18 cellular contexts compared by ENCODE assay signal in the genomic region with DNA sequence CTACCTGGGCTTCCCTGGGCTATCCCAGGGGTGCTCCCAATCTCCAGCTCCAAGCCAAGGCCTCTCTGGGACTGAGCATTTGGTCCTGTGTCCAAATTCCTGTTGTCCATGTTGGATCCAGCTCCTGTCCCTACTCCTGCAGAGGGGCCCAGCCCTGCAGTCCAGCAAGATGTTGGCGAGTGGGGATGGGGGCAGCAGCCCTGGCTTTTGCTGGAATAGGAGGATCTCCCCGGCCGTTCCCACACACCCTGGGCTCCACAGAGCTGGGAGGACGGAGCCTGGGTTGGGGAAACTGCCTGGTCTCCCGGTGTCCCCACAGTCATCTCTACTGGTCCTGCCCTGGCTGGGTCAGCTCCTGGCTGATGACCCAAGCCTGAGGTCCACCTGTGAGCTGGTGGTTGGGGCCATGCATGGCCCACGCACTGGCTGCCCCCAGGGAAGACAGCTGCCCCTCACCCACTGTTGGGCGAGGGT.
A peak's percentile ranks its signal among the peaks of the same experiment; 100 is the strongest.
DNase-seq lines count a peak whose midpoint lies in the region; TF ChIP-seq lines count a peak whose summit lies in the region.
"Had no signal": no experiment of that assay in that cellular context is flagged by ENCODE, and none has a peak within 500 bp of the region (broad histone marks: within the 10 kb centered on the region; RNA-seq: fewer than 3 reads in every experiment).

No MANE protein-coding gene starts in this region.

- no peaks in the 10 kb centered on the region for H3F3A ChIP-seq in GM23248 (ENCODE audit: insufficient read depth)

- no peak overlapping the region for H3K9ac ChIP-seq in GM23248
- H3K9ac ChIP-seq: BLaER1 treated with 17β-estradiol and CSF1 and Interleukin-3, amounts not matched to agents 10 nM and 100 nM had no signal

- no peaks in the 10 kb centered on the region for H3K36me3 Mint-ChIP-seq in CD14-positive monocyte

- no peaks in the 10 kb centered on the region for H3K4me1 Mint-ChIP-seq in CD14-positive monocyte

- H4K20me1 ChIP-seq in GM23248 (ENCODE audit: insufficient read depth) = no peaks in the 10 kb centered on the region

- TF ChIP-seq CTCF in CD14-positive monocyte (IDR thresholded peaks at IDR 0.05) (no peak), sigmoid colon (IDR thresholded peaks at IDR 0.05) (no peak), tibial nerve (IDR thresholded peaks at IDR 0.05) (no peak)

- peak; percentile 5 for DNase-seq in activated CD8-positive, alpha-beta memory T cell treated with anti-CD3 and anti-CD28 coated beads, Interleukin-2, amount 50 U/mL, for 4 hours
- DNase-seq in activated CD8-positive, alpha-beta memory T cell treated with anti-CD3 and anti-CD28 coated beads for 24 hours = no peak
- DNase-seq in CD14-positive monocyte (ENCODE audit: low spot score) (peak; percentile 37), islet precursor cell (peak; percentile 49), sigmoid colon (peak; percentile 52), GM23248 (no peak), tibial nerve (ENCODE audit: low spot score in 2 of 2) (no peak), NCI-H1105 (lab: John Stamatoyannopoulos, UW) (no peak)
- DNase-seq: 8988T, DMS 273 treated with DMSO at 0.1 percent for 48 hours, EL, Karpas-422, MM.1S, NCI-H1930, NCI-H2171 treated with DMSO at 0.1 percent for 48 hours, NCI-H774, SIG-M5 had no signal

- H3K4me3 ChIP-seq in sigmoid colon = no peak overlapping the region
- H3K4me3 ChIP-seq in GM23248 = no peak overlapping the region
- H3K4me3 ChIP-seq in tibial nerve = no peak overlapping the region
- H3K4me3 ChIP-seq: BLaER1 treated with 17β-estradiol and CSF1 and Interleukin-3, amounts not matched to agents 10 nM and 100 nM had no signal

- H3K9me3 Mint-ChIP-seq in CD14-positive monocyte = peaks cover 0 to 3% (median 0%) of the 10 kb centered on the region in 7 donors

- H3K9me3 ChIP-seq in sigmoid colon (no peaks in the 10 kb centered on the region), GM23248 (ENCODE audit: low read depth) (no peaks in the 10 kb centered on the region), tibial nerve (peaks cover 0 to 17% (median 0%) of the 10 kb centered on the region in 4 donors)

- H3K9me2 ChIP-seq in GM23248 (ENCODE audit: insufficient read depth) = no peaks in the 10 kb centered on the region

- H3K27ac Mint-ChIP-seq in CD14-positive monocyte = no peak overlapping the region

- H3K27me3 Mint-ChIP-seq in CD14-positive monocyte (ENCODE audit: low read depth in 3 of 3) = peaks cover 0 to 3% (median 2%) of the 10 kb centered on the region in 3 donors

- TF ChIP-seq EP300 in sigmoid colon (IDR thresholded peaks at IDR 0.05) (no peak), tibial nerve (IDR thresholded peaks at IDR 0.05) (no peak)

- no peak overlapping the region for H3K4me2 ChIP-seq in GM23248 (ENCODE audit: unreplicated experiment)

- TF ChIP-seq POLR2A in sigmoid colon (IDR thresholded peaks at IDR 0.05) (no peak), tibial nerve (IDR thresholded peaks at IDR 0.05) (no peak)

- no peak overlapping the region for H2AFZ ChIP-seq in GM23248

- no peaks in the 10 kb centered on the region for H3K79me2 ChIP-seq in GM23248 (ENCODE audit: insufficient read depth)

- H3K27ac ChIP-seq in sigmoid colon (no peak overlapping the region), GM23248 (no peak overlapping the region), tibial nerve (no peak overlapping the region)
- H3K27ac ChIP-seq: BLaER1 treated with 17β-estradiol and CSF1 and Interleukin-3, amounts not matched to agents 10 nM and 100 nM had no signal

- WGBS in sigmoid colon, 2 donors = 86 to 93% methylated on average over 7 of the region's 7 CpGs
- 22 to 26% methylated on average over 7 of the region's 7 CpGs for WGBS in GM23248 (ENCODE audit: low coverage in 1 of 2, low lambda C conversion rate in 2 of 2, missing lambda C conversion rate in 2 of 2), 2 experiments
- 73 to 91% methylated on average over 2 to 6 of the region's 7 CpGs for WGBS in tibial nerve, 2 donors

- no peak overlapping the region for H3K4me3 Mint-ChIP-seq in CD14-positive monocyte

- H3K27me3 ChIP-seq in sigmoid colon = no peaks in the 10 kb centered on the region
- H3K27me3 ChIP-seq in GM23248 (replicated peaks; ENCODE audit: insufficient read depth) = no peaks in the 10 kb centered on the region
- H3K27me3 ChIP-seq in tibial nerve = peaks cover 0 to 10% of the 10 kb centered on the region in 2 donors
- H3K27me3 ChIP-seq: BLaER1 treated with 17β-estradiol and CSF1 and Interleukin-3, amounts not matched to agents 10 nM and 100 nM had no signal

- H3K36me3 ChIP-seq in sigmoid colon (no peaks in the 10 kb centered on the region), GM23248 (ENCODE audit: low read depth) (no peaks in the 10 kb centered on the region), tibial nerve (no peaks in the 10 kb centered on the region)
- H3K36me3 ChIP-seq: BLaER1 treated with 17β-estradiol and CSF1 and Interleukin-3, amounts not matched to agents 10 nM and 100 nM had no signal

- in situ Hi-C loops in GM23248 (cut with MboI) = no loop called here

- H3K4me1 ChIP-seq in sigmoid colon (no peaks in the 10 kb centered on the region), GM23248 (ENCODE audit: insufficient read depth) (no peaks in the 10 kb centered on the region), tibial nerve (no peaks in the 10 kb centered on the region)

- intact Hi-C loops in CD14-positive monocyte (cut with micrococcal nuclease) = no loop called here
- intact Hi-C loops in sigmoid colon (cut with DNase I) = no loop called here

Comparison
In these comparisons a context has a peak if more than half of its experiments do, and no peak if none do; other contexts are left out.
1. DNase-seq: peak in activated CD8-positive, alpha-beta memory T cell treated with anti-CD3 and anti-CD28 coated beads, Interleukin-2, amount 50 U/mL, for 4 hours (single experiment), CD14-positive monocyte (single experiment), islet precursor cell (single experiment) and sigmoid colon (single experiment); none in activated CD8-positive, alpha-beta memory T cell treated with anti-CD3 and anti-CD28 coated beads for 24 hours (single experiment), GM23248 (single experiment), tibial nerve (0 of 2) and NCI-H1105 (single experiment).